1 cellular context compared by ENCODE assay signal in genomic region chr1:161139765-161140164, GRCh38.
TF ChIP-seq lines count a peak whose summit lies in the region.

No MANE protein-coding gene starts in this region.

TF ChIP-seq in GM12878, 131 proteins besides CTCF, POLR2A, EP300 and RAD21:
- TF ChIP-seq TAF1 (IDR thresholded peaks at IDR 0.05; ENCODE audit: borderline replicate concordance, low read depth, low read length), result no peak
- TF ChIP-seq SMC3 (IDR thresholded peaks at IDR 0.05; ENCODE audit: borderline replicate concordance, low read length), result peak; percentile 51; the same call in 1 of the 2 replicates
